Comparison of ENCODE assay signal across 1 cellular context in the genomic region with DNA sequence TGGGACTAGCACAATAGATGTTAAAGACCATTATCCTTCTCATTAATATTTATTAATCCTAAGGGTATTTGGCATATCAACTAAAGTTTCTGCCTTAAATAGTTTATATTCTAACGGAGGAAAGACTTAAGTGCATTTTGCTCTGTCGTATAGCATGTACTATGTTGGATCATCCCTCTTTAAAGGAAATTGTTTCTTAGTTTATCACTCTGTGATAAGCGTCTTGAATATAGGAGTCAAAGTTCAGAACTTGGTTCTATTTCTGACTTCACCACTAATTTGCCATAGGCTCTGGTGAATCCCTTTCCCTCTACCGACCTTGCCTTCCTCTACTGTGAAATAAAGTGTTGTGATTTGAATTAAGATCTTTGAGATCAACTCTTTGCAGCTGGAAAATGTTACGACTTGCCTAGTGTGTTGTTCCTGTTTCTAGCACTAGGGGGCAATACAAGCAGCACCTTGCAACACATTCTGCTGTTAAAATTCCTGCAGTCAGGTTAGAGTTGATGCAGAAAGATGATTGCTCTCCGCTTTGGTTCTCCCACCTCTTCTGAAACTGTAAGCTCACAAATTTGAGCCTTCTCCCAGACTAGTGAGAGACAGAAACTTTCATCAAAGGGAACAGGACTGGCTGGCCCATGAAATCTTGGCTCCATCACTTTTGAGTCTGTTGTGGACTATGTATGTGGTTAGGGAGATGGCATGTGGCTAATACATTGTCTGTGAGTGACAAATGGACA.
TF ChIP-seq lines count a peak whose summit lies in the region.

No MANE protein-coding gene starts in this region.

TF ChIP-seq in SK-N-SH, 30 proteins besides CTCF, POLR2A, EP300 and RAD21 (continued from another document):
- TF ChIP-seq, protein P1, sequence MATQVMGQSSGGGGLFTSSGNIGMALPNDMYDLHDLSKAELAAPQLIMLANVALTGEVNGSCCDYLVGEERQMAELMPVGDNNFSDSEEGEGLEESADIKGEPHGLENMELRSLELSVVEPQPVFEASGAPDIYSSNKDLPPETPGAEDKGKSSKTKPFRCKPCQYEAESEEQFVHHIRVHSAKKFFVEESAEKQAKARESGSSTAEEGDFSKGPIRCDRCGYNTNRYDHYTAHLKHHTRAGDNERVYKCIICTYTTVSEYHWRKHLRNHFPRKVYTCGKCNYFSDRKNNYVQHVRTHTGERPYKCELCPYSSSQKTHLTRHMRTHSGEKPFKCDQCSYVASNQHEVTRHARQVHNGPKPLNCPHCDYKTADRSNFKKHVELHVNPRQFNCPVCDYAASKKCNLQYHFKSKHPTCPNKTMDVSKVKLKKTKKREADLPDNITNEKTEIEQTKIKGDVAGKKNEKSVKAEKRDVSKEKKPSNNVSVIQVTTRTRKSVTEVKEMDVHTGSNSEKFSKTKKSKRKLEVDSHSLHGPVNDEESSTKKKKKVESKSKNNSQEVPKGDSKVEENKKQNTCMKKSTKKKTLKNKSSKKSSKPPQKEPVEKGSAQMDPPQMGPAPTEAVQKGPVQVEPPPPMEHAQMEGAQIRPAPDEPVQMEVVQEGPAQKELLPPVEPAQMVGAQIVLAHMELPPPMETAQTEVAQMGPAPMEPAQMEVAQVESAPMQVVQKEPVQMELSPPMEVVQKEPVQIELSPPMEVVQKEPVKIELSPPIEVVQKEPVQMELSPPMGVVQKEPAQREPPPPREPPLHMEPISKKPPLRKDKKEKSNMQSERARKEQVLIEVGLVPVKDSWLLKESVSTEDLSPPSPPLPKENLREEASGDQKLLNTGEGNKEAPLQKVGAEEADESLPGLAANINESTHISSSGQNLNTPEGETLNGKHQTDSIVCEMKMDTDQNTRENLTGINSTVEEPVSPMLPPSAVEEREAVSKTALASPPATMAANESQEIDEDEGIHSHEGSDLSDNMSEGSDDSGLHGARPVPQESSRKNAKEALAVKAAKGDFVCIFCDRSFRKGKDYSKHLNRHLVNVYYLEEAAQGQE (IDR thresholded peaks at IDR 0.05; ENCODE audit: low read depth, low read length), result no peak
- TF ChIP-seq, protein P2, sequence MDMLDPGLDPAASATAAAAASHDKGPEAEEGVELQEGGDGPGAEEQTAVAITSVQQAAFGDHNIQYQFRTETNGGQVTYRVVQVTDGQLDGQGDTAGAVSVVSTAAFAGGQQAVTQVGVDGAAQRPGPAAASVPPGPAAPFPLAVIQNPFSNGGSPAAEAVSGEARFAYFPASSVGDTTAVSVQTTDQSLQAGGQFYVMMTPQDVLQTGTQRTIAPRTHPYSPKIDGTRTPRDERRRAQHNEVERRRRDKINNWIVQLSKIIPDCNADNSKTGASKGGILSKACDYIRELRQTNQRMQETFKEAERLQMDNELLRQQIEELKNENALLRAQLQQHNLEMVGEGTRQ (IDR thresholded peaks at IDR 0.05; ENCODE audit: borderline replicate concordance, low read depth, low read length), result no peak
- no peak for TF ChIP-seq GABPA (IDR thresholded peaks at IDR 0.05; ENCODE audit: low read depth)
